26 cellular contexts compared by ENCODE assay signal in the genomic region with DNA sequence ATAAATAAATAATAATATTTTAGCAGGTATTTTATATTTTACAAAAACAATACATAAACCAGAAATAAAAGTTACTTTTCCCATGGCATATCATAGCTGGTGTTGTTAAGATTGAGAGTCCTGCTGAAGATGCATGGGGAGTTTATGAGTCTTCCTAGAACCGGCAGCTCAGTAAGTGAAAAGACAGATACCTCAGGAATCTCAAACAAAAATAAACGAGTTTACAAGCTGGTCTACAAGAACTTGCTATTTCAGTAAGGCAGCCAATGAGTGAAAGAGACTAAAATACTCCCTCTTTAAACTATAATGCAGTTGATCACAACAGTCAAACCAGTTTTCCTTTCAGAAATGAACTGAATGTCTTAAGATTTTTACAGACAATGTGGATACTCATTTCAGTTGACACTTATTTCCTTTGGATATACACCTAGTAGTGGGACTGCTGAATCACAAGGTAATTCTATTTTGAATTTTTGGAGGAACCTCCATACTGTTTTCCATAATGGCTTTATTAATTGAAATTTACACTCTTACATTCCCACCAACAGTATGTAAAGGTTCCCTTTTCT. TPM values are rescaled to one million over a fixed set of nuclear protein-coding genes. Genes with fewer than 3 reads are reported as not detected.
DNase-seq lines count a peak whose midpoint lies in the region; ATAC-seq and TF ChIP-seq lines count a peak whose summit lies in the region.
"Had no signal": no experiment of that assay in that cellular context is flagged by ENCODE, and none has a peak within 500 bp of the region (broad histone marks: within the 10 kb centered on the region; RNA-seq: fewer than 3 reads in every experiment).

No MANE protein-coding gene starts in this region.

- H3K4me2 ChIP-seq in mesenchymal stem cell (ENCODE audit: low read length, poor library complexity, severe bottlenecking) = no peak overlapping the region
- peak overlapping the region; percentile 20 for H3K4me2 ChIP-seq in smooth muscle cell

- H2BK12ac ChIP-seq in mesenchymal stem cell (ENCODE audit: low read length in 2 of 2) = no peak overlapping the region

- in situ Hi-C loops in astrocyte of the spinal cord (cut with HindIII; ENCODE audit: low sequenced_read_pairs) = no loop called here

- H3K79me2 ChIP-seq in smooth muscle cell (ENCODE audit: low read depth) = no peaks in the 10 kb centered on the region

- no peak overlapping the region for H3K23ac ChIP-seq in mesenchymal stem cell (ENCODE audit: low read length in 2 of 2)

- no peaks in the 10 kb centered on the region for H4K20me1 ChIP-seq in smooth muscle cell (ENCODE audit: low read depth)

- intact Hi-C loops in sciatic nerve (cut with DNase I) = no loop called here

- TF ChIP-seq CTCF in astrocyte of the spinal cord (IDR thresholded peaks at IDR 0.05; ENCODE audit: low read depth, low read length) = peak; percentile 10
- TF ChIP-seq CTCF in smooth muscle cell (IDR thresholded peaks at IDR 0.05; ENCODE audit: borderline replicate concordance, insufficient read depth, poor library complexity, severe bottlenecking) = peak; percentile 11
- no peak for TF ChIP-seq CTCF in BE2C (IDR thresholded peaks at IDR 0.05; ENCODE audit: low read depth, low read length)

- no peak overlapping the region for H2BK15ac ChIP-seq in mesenchymal stem cell (ENCODE audit: low read depth, poor library complexity, severe bottlenecking)

- H3K18ac ChIP-seq in mesenchymal stem cell (ENCODE audit: low read depth in 1 of 2, low read length in 2 of 2) = no peak overlapping the region

- H4K8ac ChIP-seq in mesenchymal stem cell (ENCODE audit: low read length) = no peak overlapping the region

- H3K14ac ChIP-seq in mesenchymal stem cell (ENCODE audit: low read length in 2 of 2) = no peak overlapping the region

- no peak overlapping the region for H3K4ac ChIP-seq in mesenchymal stem cell (ENCODE audit: low read depth in 1 of 2, low read length in 2 of 2)

- H3K4me3 ChIP-seq in astrocyte of the spinal cord (ENCODE audit: low read depth, low read length) (no peak overlapping the region), mesenchymal stem cell (ENCODE audit: insufficient read depth in 1 of 2, low read depth in 1 of 2, low read length in 2 of 2) (no peak overlapping the region), smooth muscle cell (no peak overlapping the region), BE2C (ENCODE audit: low read depth, low read length) (no peak overlapping the region)
- H3K4me3 ChIP-seq: gastroesophageal sphincter, psoas muscle had no signal

- peaks cover 18% of the 10 kb centered on the region for H3K79me1 ChIP-seq in mesenchymal stem cell (replicated peaks; ENCODE audit: low read length, poor library complexity, severe bottlenecking)

- H2BK5ac ChIP-seq in mesenchymal stem cell (ENCODE audit: low read depth, low read length, poor library complexity, severe bottlenecking) = no peak overlapping the region

- WGBS in mesenchymal stem cell = 17% methylated on average over 2 of the region's 2 CpGs
- 23% methylated on average over 2 of the region's 2 CpGs for WGBS in smooth muscle cell (ENCODE audit: low lambda C conversion rate)

- no peak overlapping the region for H2AFZ ChIP-seq in mesenchymal stem cell (ENCODE audit: low read depth, low read length)
- H2AFZ ChIP-seq in smooth muscle cell (ENCODE audit: low read depth) = no peak overlapping the region

- no peaks in the 10 kb centered on the region for H3F3A ChIP-seq in smooth muscle cell (ENCODE audit: low read depth)

- H4K91ac ChIP-seq in mesenchymal stem cell (ENCODE audit: low read length) = no peak overlapping the region

- H3K9ac ChIP-seq in mesenchymal stem cell (ENCODE audit: low read length) = no peak overlapping the region
- H3K9ac ChIP-seq in smooth muscle cell (ENCODE audit: low read depth) = no peak overlapping the region

- H3K27me3 ChIP-seq in mesenchymal stem cell (ENCODE audit: control insufficient read depth in 1 of 2, insufficient read depth in 1 of 2, low read length in 2 of 2) (no peaks in the 10 kb centered on the region), smooth muscle cell (ENCODE audit: low read depth) (no peaks in the 10 kb centered on the region), BE2C (no peaks in the 10 kb centered on the region)
- H3K27me3 ChIP-seq: gastroesophageal sphincter had no signal

- H3K36me3 ChIP-seq in mesenchymal stem cell (ENCODE audit: control insufficient read depth in 1 of 2, insufficient read depth in 2 of 2, low read depth in 1 of 2, low read length in 2 of 2) (no peaks in the 10 kb centered on the region), smooth muscle cell (ENCODE audit: low read depth) (no peaks in the 10 kb centered on the region), BE2C (no peaks in the 10 kb centered on the region)
- H3K36me3 ChIP-seq: gastroesophageal sphincter, neutrophil had no signal

- H3K27ac ChIP-seq in mesenchymal stem cell (ENCODE audit: low read length, poor library complexity, severe bottlenecking) (no peak overlapping the region), smooth muscle cell (ENCODE audit: low read depth) (no peak overlapping the region)
- H3K27ac ChIP-seq: 22Rv1, gastroesophageal sphincter, neutrophil, psoas muscle, RWPE1 had no signal

- H3K9me3 ChIP-seq in mesenchymal stem cell (ENCODE audit: control insufficient read depth, low read length) (no peaks in the 10 kb centered on the region), smooth muscle cell (replicated peaks; ENCODE audit: low read depth) (no peaks in the 10 kb centered on the region), BE2C (no peaks in the 10 kb centered on the region)
- H3K9me3 ChIP-seq: gastroesophageal sphincter, neutrophil, psoas muscle had no signal

- ATAC-seq in sciatic nerve = no peak
- ATAC-seq: activated CD8-positive, alpha-beta memory T cell treated with anti-CD3 and anti-CD28 coated beads, Interleukin-2, amount 10 ng/mL, durations not matched to agents 7 days and 5 days; activated naive CD8-positive, alpha-beta T cell treated with anti-CD3 and anti-CD28 coated beads, Interleukin-2, amount 50 U/mL, for 24 hours; activated T-cell treated with anti-CD3 and anti-CD28 coated beads, Interleukin-2, amount 50 U/mL, for 4 hours; gastroesophageal sphincter; psoas muscle had no signal

- no peak overlapping the region for H2AK5ac ChIP-seq in mesenchymal stem cell (ENCODE audit: low read length, severe bottlenecking)

- H3K4me1 ChIP-seq in mesenchymal stem cell (ENCODE audit: control insufficient read depth, insufficient read depth, low read depth, low read length) (peaks cover 3% of the 10 kb centered on the region), smooth muscle cell (ENCODE audit: low read depth) (no peaks in the 10 kb centered on the region), BE2C (no peaks in the 10 kb centered on the region)

- DNase-seq in DMS53 (lab: John Stamatoyannopoulos, UW) = peak; percentile 28
- DNase-seq in DMS53 treated with DMSO at 0.1 percent for 48 hours (lab: John Stamatoyannopoulos, UW; ENCODE audit: unreplicated experiment) = no peak
- peak; percentile 26 for DNase-seq in astrocyte of the spinal cord (ENCODE audit: low read depth, low spot score)
- peak; percentile 28 for DNase-seq in mesenchymal stem cell
- DNase-seq in smooth muscle cell (lab: John Stamatoyannopoulos, UW; ENCODE audit: unreplicated experiment) = no peak
- DNase-seq in sciatic nerve (ENCODE audit: low spot score) = no peak
- DNase-seq in BE2C = no peak
- no peak for DNase-seq in hepatic stellate cell (ENCODE audit: low spot score)
- DNase-seq: activated CD8-positive, alpha-beta memory T cell treated with anti-CD3 and anti-CD28 coated beads, Interleukin-2, amount 10 ng/mL, durations not matched to agents 7 days and 5 days; activated naive CD8-positive, alpha-beta T cell treated with anti-CD3 and anti-CD28 coated beads, Interleukin-2, amount 50 U/mL, for 24 hours; activated T-cell treated with anti-CD3 and anti-CD28 coated beads, Interleukin-2, amount 50 U/mL, for 4 hours; central memory CD4-positive, alpha-beta T cell; dermis blood vessel endothelial cell; GOT3; HFFc6; hippocampal formation; mammary epithelial cell; NCI-H1694; psoas muscle; stimulated activated naive CD4-positive, alpha-beta T cell; T-helper 1 cell had no signal

- H2BK120ac ChIP-seq in mesenchymal stem cell (ENCODE audit: low read depth, low read length) = no peak overlapping the region

RNA-seq across cellular contexts. Expression of gene GAREM1, which starts 8.9 kb away (rescaled TPM):
- 4.6 TPM for polyA plus RNA-seq in mesenchymal stem cell (2013, experiment 1 of 2)
- 4.8 TPM for polyA plus RNA-seq in mesenchymal stem cell (2013, experiment 2 of 2)
- 3.0 and 13.4 TPM in 2 replicates for total RNA-seq in smooth muscle cell
- polyA plus RNA-seq in smooth muscle cell = 0.33 and 4.3 TPM in 2 replicates
- 29.9 TPM for total RNA-seq in sciatic nerve
- polyA plus RNA-seq in BE2C (2012; ENCODE audit: insufficient read depth, insufficient read length, low read depth) = 0.40 TPM
- total RNA-seq: activated CD8-positive, alpha-beta memory T cell treated with anti-CD3 and anti-CD28 coated beads, Interleukin-2, amount 10 ng/mL, durations not matched to agents 7 days and 5 days had no signal
- polyA plus RNA-seq: IgD-negative memory B cell had no signal

Comparison
In these comparisons a context has a peak if more than half of its experiments do, and no peak if none do; other contexts are left out.
1. DNase-seq: peak in DMS53 (single experiment), astrocyte of the spinal cord (single experiment) and mesenchymal stem cell (single experiment); none in DMS53 treated with DMSO at 0.1 percent for 48 hours (single experiment), smooth muscle cell (single experiment), sciatic nerve (single experiment), BE2C (single experiment) and hepatic stellate cell (single experiment).